8 cellular contexts compared by ENCODE assay signal in genomic region chr17:50426472-50426782, GRCh38. TPM values are rescaled to one million over a fixed set of nuclear protein-coding genes. Genes with fewer than 3 reads are reported as not detected.
DNase-seq lines count a peak whose midpoint lies in the region; ATAC-seq lines count a peak whose summit lies in the region.

No MANE protein-coding gene starts in this region.

- DNase-seq in effector memory CD8-positive, alpha-beta T cell, result peak in 1 of 3 experiments; percentile 3
- DNase-seq in natural killer cell treated with Interleukin-12 subunit alpha and Interleukin-12 subunit beta and Interleukin-15 and Interleukin-18, amount 100 ng/mL, for 72 hours (ENCODE audit: low spot score), result no peak
- DNase-seq in NCI-H1417 (lab: John Stamatoyannopoulos, UW) (no peak), putamen (ENCODE audit: low spot score) (no peak), DMS 273 treated with DMSO at 0.1 percent for 48 hours (lab: John Stamatoyannopoulos, UW) (no peak)
- DNase-seq in effector CD8-positive, alpha-beta T cell (lab: John Stamatoyannopoulos, UW), result no peak

- no peak for ATAC-seq in effector memory CD8-positive, alpha-beta T cell (replicated peaks)
- no peak for ATAC-seq in natural killer cell treated with Interleukin-12 subunit alpha and Interleukin-12 subunit beta and Interleukin-15 and Interleukin-18, amount 100 ng/mL, for 72 hours

- H3K27me3 Mint-ChIP-seq in effector memory CD8-positive, alpha-beta T cell, result no peaks in the 10 kb centered on the region
- H3K27me3 Mint-ChIP-seq in natural killer cell treated with Interleukin-12 subunit alpha and Interleukin-12 subunit beta and Interleukin-15 and Interleukin-18, amount 100 ng/mL, for 72 hours, result no peaks in the 10 kb centered on the region

- peaks cover 0 to 18% (median 0%) of the 10 kb centered on the region in 11 experiments; a peak in 6 of 22 replicates for H3K36me3 ChIP-seq in BLaER1 treated with 17β-estradiol and CSF1 and Interleukin-3, amounts not matched to agents 10 nM and 100 nM
- H3K36me3 ChIP-seq in KOPT-K1 (ENCODE audit: insufficient read depth, low read length), result no peaks in the 10 kb centered on the region

- H3K4me3 Mint-ChIP-seq in effector memory CD8-positive, alpha-beta T cell, result peak overlapping the region; percentile 87 to 89
- peak overlapping the region; percentile 88 for H3K4me3 Mint-ChIP-seq in natural killer cell treated with Interleukin-12 subunit alpha and Interleukin-12 subunit beta and Interleukin-15 and Interleukin-18, amount 100 ng/mL, for 72 hours

- peak overlapping the region; percentile 86 to 99 (median 98) for H3K4me2 ChIP-seq in BLaER1 treated with 17β-estradiol and CSF1 and Interleukin-3, amounts not matched to agents 10 nM and 100 nM

- H3K4me3 ChIP-seq in BLaER1 treated with 17β-estradiol and CSF1 and Interleukin-3, amounts not matched to agents 10 nM and 100 nM, result peak overlapping the region; percentile 60 to 80 (median 68)

- no peaks in the 10 kb centered on the region for H3K9me3 Mint-ChIP-seq in effector memory CD8-positive, alpha-beta T cell
- H3K9me3 Mint-ChIP-seq in natural killer cell treated with Interleukin-12 subunit alpha and Interleukin-12 subunit beta and Interleukin-15 and Interleukin-18, amount 100 ng/mL, for 72 hours, result no peaks in the 10 kb centered on the region

- H3K9me3 ChIP-seq in BLaER1 treated with 17β-estradiol and CSF1 and Interleukin-3, amounts not matched to agents 10 nM and 100 nM (replicated peaks in 1 of 11), result no peaks in the 10 kb centered on the region
- H3K9me3 ChIP-seq in KOPT-K1 (ENCODE audit: insufficient read depth, low read length, poor library complexity, severe bottlenecking), result no peaks in the 10 kb centered on the region

- H3K27ac Mint-ChIP-seq in effector memory CD8-positive, alpha-beta T cell, result peak overlapping the region; percentile 83 to 89
- peak overlapping the region; percentile 63 to 70 for H3K27ac Mint-ChIP-seq in natural killer cell treated with Interleukin-12 subunit alpha and Interleukin-12 subunit beta and Interleukin-15 and Interleukin-18, amount 100 ng/mL, for 72 hours

- peaks cover 50 to 71% (median 59%) of the 10 kb centered on the region in 10 experiments for H3K4me1 ChIP-seq in BLaER1 treated with 17β-estradiol and CSF1 and Interleukin-3, amounts not matched to agents 10 nM and 100 nM

- H4K20me1 ChIP-seq in BLaER1 treated with 17β-estradiol and CSF1 and Interleukin-3, amounts not matched to agents 10 nM and 100 nM, result peaks cover 0 to 27% (median 0%) of the 10 kb centered on the region in 11 experiments; a peak in 3 of 22 replicates

- H3K27me3 ChIP-seq in BLaER1 treated with 17β-estradiol and CSF1 and Interleukin-3, amounts not matched to agents 10 nM and 100 nM, result no peaks in the 10 kb centered on the region

- peak overlapping the region; percentile 73 to 83 (median 80) for H3K9ac ChIP-seq in BLaER1 treated with 17β-estradiol and CSF1 and Interleukin-3, amounts not matched to agents 10 nM and 100 nM

- H3K4me1 Mint-ChIP-seq in effector memory CD8-positive, alpha-beta T cell (ENCODE audit: low read depth in 2 of 2), result peaks cover 19 to 27% of the 10 kb centered on the region in 2 donors
- peaks cover 11 to 18% of the 10 kb centered on the region in 2 donors for H3K4me1 Mint-ChIP-seq in natural killer cell treated with Interleukin-12 subunit alpha and Interleukin-12 subunit beta and Interleukin-15 and Interleukin-18, amount 100 ng/mL, for 72 hours (ENCODE audit: low read depth in 2 of 2)

- H3K27ac ChIP-seq in BLaER1 treated with 17β-estradiol and CSF1 and Interleukin-3, amounts not matched to agents 10 nM and 100 nM, result peak overlapping the region; percentile 8 to 83 (median 73); a peak in 20 of 22 replicates
- peak overlapping the region; percentile 77 for H3K27ac ChIP-seq in KOPT-K1 (ENCODE audit: low read depth, low read length, poor library complexity, severe bottlenecking)

- peaks cover 11% of the 10 kb centered on the region for H3K36me3 Mint-ChIP-seq in effector memory CD8-positive, alpha-beta T cell (ENCODE audit: insufficient read depth)
- H3K36me3 Mint-ChIP-seq in natural killer cell treated with Interleukin-12 subunit alpha and Interleukin-12 subunit beta and Interleukin-15 and Interleukin-18, amount 100 ng/mL, for 72 hours, result no peaks in the 10 kb centered on the region

RNA-seq across cellular contexts. Expression of gene ACSF2, which starts 0.4 kb away (rescaled TPM):
- total RNA-seq in natural killer cell treated with Interleukin-12 subunit alpha and Interleukin-12 subunit beta and Interleukin-15 and Interleukin-18, amount 100 ng/mL, for 72 hours, result 10 to 100 TPM in 1 of 2 donors, 1 to 10 TPM in 1; 6.9 to 13.4 TPM

RNA-seq across cellular contexts. Expression of gene LRRC59, which starts 29.1 kb away (rescaled TPM):
- 100 to 1,000 TPM in 1 of 2 donors, 10 to 100 TPM in 1; 90.8 to 138 TPM for total RNA-seq in natural killer cell treated with Interleukin-12 subunit alpha and Interleukin-12 subunit beta and Interleukin-15 and Interleukin-18, amount 100 ng/mL, for 72 hours

RNA-seq across cellular contexts. Expression of gene CHAD, which starts 42.3 kb away (rescaled TPM):
- total RNA-seq in natural killer cell treated with Interleukin-12 subunit alpha and Interleukin-12 subunit beta and Interleukin-15 and Interleukin-18, amount 100 ng/mL, for 72 hours, result not detected

RNA-seq across cellular contexts. Expression of gene RSAD1, which starts 52.2 kb away (rescaled TPM):
- total RNA-seq in natural killer cell treated with Interleukin-12 subunit alpha and Interleukin-12 subunit beta and Interleukin-15 and Interleukin-18, amount 100 ng/mL, for 72 hours, result 10 to 100 TPM; 34.3 to 54.2 TPM

RNA-seq across cellular contexts. Expression of gene EME1, which starts 53.4 kb away (rescaled TPM):
- total RNA-seq in natural killer cell treated with Interleukin-12 subunit alpha and Interleukin-12 subunit beta and Interleukin-15 and Interleukin-18, amount 100 ng/mL, for 72 hours, result 10 to 100 TPM; 15.8 to 40.2 TPM
